In genomic region chr1:167220537-167221125, GRCh38 we compare ENCODE assay signal across 7 cellular contexts.
DNase-seq lines count a peak whose midpoint lies in the region; ATAC-seq lines count a peak whose summit lies in the region.

POU2F1 (plus strand) TSS chr1:167220886; CDS start chr1:167220898, 12 bp downstream.

- peak; percentile 88 for DNase-seq in NCI-H2029 treated with DMSO at 0.1 percent for 48 hours (lab: John Stamatoyannopoulos, UW)
- DNase-seq in T1000 (lab: John Stamatoyannopoulos, UW), result peak; percentile 92
- peak; percentile 100 for DNase-seq in astrocyte of the hippocampus (ENCODE audit: low read depth, low spot score)
- DNase-seq in hippocampal formation (lab: John Stamatoyannopoulos, UW), result peak; percentile 97
- DNase-seq in retina, result peak; percentile 99

- ATAC-seq in GM18508 (IDR thresholded peaks at IDR 0.05; ENCODE audit: insufficient read depth, unreplicated experiment) (peak; percentile 28), HG03025 (IDR thresholded peaks at IDR 0.05; ENCODE audit: low FRiP score, unreplicated experiment) (peak; percentile 51)

Comparison
In these comparisons a context has a peak if more than half of its experiments do, and no peak if none do; other contexts are left out.
1. Peak in every context shown above with its lines: DNase-seq and ATAC-seq.